In genomic region chr3:16516695-16517481, GRCh38 we compare ENCODE assay signal across 8 cellular contexts. TPM values are rescaled to one million over a fixed set of nuclear protein-coding genes. Genes with fewer than 3 reads are reported as not detected.
DNase-seq lines count a peak whose midpoint lies in the region; ATAC-seq and TF ChIP-seq lines count a peak whose summit lies in the region.

No MANE protein-coding gene starts in this region.

- H3K27ac ChIP-seq in IMR-90 (ENCODE audit: insufficient read depth, low read length): peak overlapping the region; percentile 11; the same call in 1 of the 2 replicates

- peak overlapping the region; percentile 11 for H2AFZ ChIP-seq in IMR-90 (replicated peaks; ENCODE audit: low read length, poor library complexity)

- H3K9me1 ChIP-seq in IMR-90 (ENCODE audit: insufficient read depth, low read length): peaks cover 4% of the 10 kb centered on the region; the same call in 1 of the 2 replicates

- DNase-seq in A172 (ENCODE audit: low spot score) (peak; percentile 62), GM06990 (ENCODE audit: extremely low read depth, insufficient read length) (peak; percentile 76), IMR-90 (peak; percentile 74), head of caudate nucleus (peak in 38 of 42 donors; percentile 20 to 84 (median 58))
- DNase-seq in activated CD4-positive, alpha-beta T cell treated with anti-CD3 and anti-CD28 coated beads, Interleukin-2, amount 50 U/mL, for 48 hours: peak; percentile 31 to 61
- DNase-seq in stimulated activated CD8-positive, alpha-beta memory T cell treated with anti-CD3 and anti-CD28 coated beads, Interleukin-4, amount 100 ng/mL, for 48 hours: peak; percentile 47
- DNase-seq in central memory CD4-positive, alpha-beta T cell: no peak

- H3K14ac ChIP-seq in IMR-90 (replicated peaks; ENCODE audit: low read depth, low read length): peak overlapping the region; percentile 7; the same call in 1 of the 2 replicates

- H3K18ac ChIP-seq in IMR-90 (ENCODE audit: low read depth, low read length): 0 out of 2 replicates have a peak overlapping the region, but pooled peaks have one; percentile 40

- TF ChIP-seq POLR2A in IMR-90 (IDR thresholded peaks at IDR 0.05; ENCODE audit: low read depth, low read length): no peak

- peaks cover 6 to 21% of the 10 kb centered on the region in 2 experiments; a peak in 3 of 4 replicates for H3K79me1 ChIP-seq in IMR-90 (ENCODE audit: low read depth in 1 of 2, low read length in 2 of 2)

- WGBS in IMR-90 (ENCODE audit: extremely low coverage in 2 of 2, insufficient read length in 1 of 2), 2 experiments: 21% methylated on average over 2 of the region's 6 CpGs; no CpG with 5 or more reads in 1 of the 2 experiments

- H4K20me1 ChIP-seq in IMR-90 (ENCODE audit: insufficient read depth, low read length): peaks cover 5% of the 10 kb centered on the region

- peaks cover 7% of the 10 kb centered on the region for H3K4me1 ChIP-seq in IMR-90 (ENCODE audit: control insufficient read depth, insufficient read depth, low read length)

- no peak overlapping the region for H2BK20ac ChIP-seq in IMR-90 (ENCODE audit: low read depth, low read length)

- H2BK120ac ChIP-seq in IMR-90 (ENCODE audit: low read depth, low read length): peak overlapping the region; percentile 24; the same call in 1 of the 2 replicates

- peak overlapping the region; percentile 62 for H3K4ac ChIP-seq in IMR-90 (ENCODE audit: low read depth, low read length)

- H4K5ac ChIP-seq in IMR-90 (ENCODE audit: low read depth, low read length): peak overlapping the region; percentile 32; the same call in 1 of the 2 replicates

- CTCF ChIA-PET in IMR-90 (lab: Yijun Ruan, JAX): interaction anchor here (0.6 to 2.6 kb wide), 8 partner anchors 10 to 226 kb away, joined by 3 to 18 read pairs (median 3); no protein-coding TSS in a partner anchor

- TF ChIP-seq CTCF in GM06990 (IDR thresholded peaks at IDR 0.05; ENCODE audit: insufficient read depth, low read length, poor library complexity, severe bottlenecking) (no peak), IMR-90 (conservative IDR thresholded peaks at IDR 0.05; ENCODE audit: low read depth, low read length) (peak; percentile 76)

- intact Hi-C loops in IMR-90 (cut with micrococcal nuclease): loop anchor here (1.0 kb wide), 2 partner anchors 33 to 227 kb away; no protein-coding TSS in a partner anchor
- intact Hi-C loops in head of caudate nucleus (cut with DNase I): no loop called here

- no TSS peak for BruUV-seq in IMR-90 (replicated peaks; lab: Mats Ljungman, UMichigan)

- ATAC-seq in IMR-90 (ENCODE audit: low read depth) (peak; percentile 32), HG02970 (IDR thresholded peaks at IDR 0.05; ENCODE audit: low FRiP score, unreplicated experiment) (no peak)

- peak overlapping the region; percentile 15; the same call in 1 of the 2 replicates for H3K9ac ChIP-seq in IMR-90 (ENCODE audit: low read depth, low read length)

- no peak overlapping the region for H3K4me2 ChIP-seq in IMR-90 (ENCODE audit: low read depth, low read length)

- H3K36me3 ChIP-seq in GM06990 (ENCODE audit: control insufficient read depth, insufficient read depth, low read length): no peaks in the 10 kb centered on the region
- H3K36me3 ChIP-seq in IMR-90 (ENCODE audit: control insufficient read depth, insufficient read depth, low read length): no peaks in the 10 kb centered on the region

- H4K91ac ChIP-seq in IMR-90 (ENCODE audit: insufficient read depth, low read depth, low read length): 0 out of 2 replicates have a peak overlapping the region, but pooled peaks have one; percentile 23

- H3K4me3 ChIP-seq in GM06990 (replicated peaks; ENCODE audit: low read depth, low read length): peak overlapping the region; percentile 82
- no peak overlapping the region for H3K4me3 ChIP-seq in IMR-90 (ENCODE audit: insufficient read depth, low read depth, low read length)

- H3K9me3 ChIP-seq in IMR-90 (ENCODE audit: control insufficient read depth, insufficient read depth, low read length): no peaks in the 10 kb centered on the region

- H2BK15ac ChIP-seq in IMR-90 (ENCODE audit: low read depth, low read length): peak overlapping the region; percentile 13; the same call in 2 of the 3 replicates

- peak; percentile 82 for TF ChIP-seq RAD21 in IMR-90 (IDR thresholded peaks at IDR 0.05; ENCODE audit: low read length)

- no peak overlapping the region for H3K23ac ChIP-seq in IMR-90 (ENCODE audit: low read depth, low read length)

- peak overlapping the region; percentile 57 for H2AK9ac ChIP-seq in IMR-90 (replicated peaks; ENCODE audit: low read depth, low read length, poor library complexity)

- no peak overlapping the region for H3K56ac ChIP-seq in IMR-90 (ENCODE audit: extremely low read depth, insufficient read depth, low read length)

- no peak overlapping the region for H2BK5ac ChIP-seq in IMR-90 (ENCODE audit: low read depth, low read length, poor library complexity, severe bottlenecking)

- in situ Hi-C loops in IMR-90 (cut with MboI; ENCODE audit: low sequenced_read_pairs): loop anchor here (5.0 kb wide), 1 partner anchor 210 kb away; no protein-coding TSS in a partner anchor

- peak overlapping the region in 1 of 2 experiments; percentile 21; a peak in 1 of 4 replicates for H4K8ac ChIP-seq in IMR-90 (ENCODE audit: low read depth in 2 of 2, low read length in 2 of 2)

- H2AK5ac ChIP-seq in IMR-90 (ENCODE audit: low read depth, low read length): peak overlapping the region; percentile 36; the same call in 1 of the 2 replicates

- POLR2A ChIA-PET in IMR-90 (lab: Charles Lee; ENCODE audit: unreplicated experiment): interaction anchor here (0.7 kb wide), 1 partner anchor 206 kb away, joined by 3 read pairs; no protein-coding TSS in a partner anchor

- H3K27me3 ChIP-seq in GM06990 (replicated peaks; ENCODE audit: control insufficient read depth, insufficient read depth, low read length) (no peaks in the 10 kb centered on the region), IMR-90 (ENCODE audit: control insufficient read depth, insufficient read depth, low read length) (peaks cover 3% of the 10 kb centered on the region; the same call in 1 of the 2 replicates)

- dilution Hi-C loops in IMR-90 (cut with HindIII; ENCODE audit: low sequenced_read_pairs, unreplicated experiment): no loop called here

TF ChIP-seq in IMR-90, 13 proteins besides CTCF, POLR2A, EP300 and RAD21:
- TF ChIP-seq RCOR1 (IDR thresholded peaks at IDR 0.05; ENCODE audit: insufficient replicate concordance, low read length): no peak
- peak; percentile 84 for TF ChIP-seq SMC3 (IDR thresholded peaks at IDR 0.05; ENCODE audit: low read depth, low read length)

RNA-seq across cellular contexts. Expression of gene RFTN1, which starts 3.4 kb away (rescaled TPM):
- 46.1 and 52.1 TPM in 2 replicates for total RNA-seq in A172 (2014; rRNA removed; shearing (Covaris generic))
- total RNA-seq in IMR-90 (2012; rRNA removed): 52.0 and 52.2 TPM in 2 replicates
- polyA plus RNA-seq in IMR-90 (2012; rRNA removed): 44.8 and 45.0 TPM in 2 replicates
- 37.9 and 67.2 TPM in 2 replicates for polyA plus RNA-seq in IMR-90 (2012; cell fraction: cytosol; rRNA removed)
- polyA plus RNA-seq in IMR-90 (2012; cell fraction: nucleus; rRNA removed; ENCODE audit: low replicate concordance): 19.1 and 28.3 TPM in 2 replicates
